Comparison of ENCODE assay signal across 9 cellular contexts in genomic region chr1:151340870-151341754, GRCh38. TPM values are rescaled to one million over a fixed set of nuclear protein-coding genes. Genes with fewer than 3 reads are reported as not detected.
DNase-seq lines count a peak whose midpoint lies in the region; ATAC-seq, FAIRE-seq and TF ChIP-seq lines count a peak whose summit lies in the region.
"Had no signal": no experiment of that assay in that cellular context is flagged by ENCODE, and none has a peak within 500 bp of the region (broad histone marks: within the 10 kb centered on the region; RNA-seq: fewer than 3 reads in every experiment).

No MANE protein-coding gene starts in this region.

- no peaks in the 10 kb centered on the region for H3K27me3 ChIP-seq in endothelial cell of umbilical vein (ENCODE audit: control insufficient read depth in 2 of 2, insufficient read depth in 2 of 2, low read length in 2 of 2)

- ATAC-seq in activated CD8-positive, alpha-beta T cell treated with anti-CD3 and anti-CD28 coated beads for 36 hours, result peak; percentile 82
- ATAC-seq in HG02870 (IDR thresholded peaks at IDR 0.05; ENCODE audit: unreplicated experiment), result no peak

- H3K9ac ChIP-seq in endothelial cell of umbilical vein (replicated peaks; ENCODE audit: extremely low read depth, insufficient read depth, low read length), result no peak overlapping the region

- no peak overlapping the region for H3K27ac ChIP-seq in endothelial cell of umbilical vein (ENCODE audit: insufficient read depth, low read depth, low read length)

- peaks cover 4% of the 10 kb centered on the region for H3K79me2 ChIP-seq in endothelial cell of umbilical vein (ENCODE audit: control insufficient read depth, insufficient read depth, low read length)

- peak; percentile 86 for TF ChIP-seq CTCF in activated CD8-positive, alpha-beta T cell treated with anti-CD3 and anti-CD28 coated beads for 36 hours (IDR thresholded peaks at IDR 0.05)
- TF ChIP-seq CTCF in endothelial cell of umbilical vein (IDR thresholded peaks at IDR 0.05; ENCODE audit: extremely low read depth in 1 of 2, insufficient read depth in 1 of 2, low read depth in 1 of 2, low read length in 2 of 2), result peak; percentile 51 to 74

- no peaks in the 10 kb centered on the region for H4K20me1 ChIP-seq in endothelial cell of umbilical vein (replicated peaks; ENCODE audit: control insufficient read depth, extremely low read depth, insufficient read depth, low read length)

- POLR2A ChIA-PET in activated CD8-positive, alpha-beta T cell treated with anti-CD3 and anti-CD28 coated beads for 36 hours (lab: Charles Lee), result interaction anchor here (0.7 to 2.6 kb wide), 14 partner anchors 9 to 61 kb away, joined by 3 to 13 read pairs (median 4); partner anchors contain the start of genes PI4KB and ZNF687
- POLR2A ChIA-PET in endothelial cell of umbilical vein (lab: Charles Lee), result interaction anchor here (0.6 to 1.3 kb wide), 2 partner anchors 40 to 174 kb away, joined by 4 to 6 read pairs; no protein-coding TSS in a partner anchor

- H3K36me3 Mint-ChIP-seq in activated CD8-positive, alpha-beta T cell treated with anti-CD3 and anti-CD28 coated beads for 36 hours (ENCODE audit: low read depth), result peaks cover 23% of the 10 kb centered on the region

- TF ChIP-seq POLR2A in endothelial cell of umbilical vein (IDR thresholded peaks at IDR 0.05; ENCODE audit: low read depth, low read length), result no peak

- no peaks in the 10 kb centered on the region for H3K9me1 ChIP-seq in endothelial cell of umbilical vein (replicated peaks; ENCODE audit: control insufficient read depth, extremely low read depth, insufficient read depth, low read length)

- no TSS peak for BruUV-seq in endothelial cell of umbilical vein (replicated peaks; lab: Mats Ljungman, UMichigan)

- H3K27ac Mint-ChIP-seq in activated CD8-positive, alpha-beta T cell treated with anti-CD3 and anti-CD28 coated beads for 36 hours, result peak overlapping the region; percentile 46

- dilution Hi-C loops in endothelial cell of umbilical vein (cut with MboI; ENCODE audit: extremely low pct_ligation_motif_present, low sequenced_read_pairs), result no loop called here

- no peak overlapping the region for H3K4me3 ChIP-seq in endothelial cell of umbilical vein (replicated peaks in 1 of 3; ENCODE audit: insufficient read depth in 1 of 3, low read depth in 1 of 3, low read length in 3 of 3)
- H3K4me3 ChIP-seq: skin epidermis had no signal

- intact Hi-C loops in activated CD8-positive, alpha-beta T cell treated with anti-CD3 and anti-CD28 coated beads for 36 hours (cut with micrococcal nuclease), result loop anchor here (2.0 to 5.0 kb wide), 3 partner anchors 40 to 144 kb away; partner anchors contain the start of genes PIP5K1A and ZNF687
- intact Hi-C loops in endothelial cell of umbilical vein (cut with micrococcal nuclease), result loop anchor here (1.0 to 10.0 kb wide), 5 partner anchors 14 to 236 kb away; partner anchors contain the start of gene PI4KB

- no peak overlapping the region for H2AFZ ChIP-seq in endothelial cell of umbilical vein (ENCODE audit: low read depth, low read length)

- H3K4me1 Mint-ChIP-seq in activated CD8-positive, alpha-beta T cell treated with anti-CD3 and anti-CD28 coated beads for 36 hours (ENCODE audit: low read depth), result peaks cover 26% of the 10 kb centered on the region

- no peaks in the 10 kb centered on the region for H3K9me3 Mint-ChIP-seq in activated CD8-positive, alpha-beta T cell treated with anti-CD3 and anti-CD28 coated beads for 36 hours

- FAIRE-seq in endothelial cell of umbilical vein (lab: Jason Lieb, UNC), result peak; percentile 95

- no peaks in the 10 kb centered on the region for H3K27me3 Mint-ChIP-seq in activated CD8-positive, alpha-beta T cell treated with anti-CD3 and anti-CD28 coated beads for 36 hours

- no peak overlapping the region for H3K4me2 ChIP-seq in endothelial cell of umbilical vein (ENCODE audit: insufficient read depth, low read length)

- no peak overlapping the region for H3K4me3 Mint-ChIP-seq in activated CD8-positive, alpha-beta T cell treated with anti-CD3 and anti-CD28 coated beads for 36 hours

- CTCF ChIA-PET in activated CD8-positive, alpha-beta T cell treated with anti-CD3 and anti-CD28 coated beads for 36 hours (lab: Charles Lee), result interaction anchor here (0.7 to 10.5 kb wide), 48 partner anchors 10 to 493 kb away, joined by 3 to 238 read pairs (median 5); partner anchors contain the start of genes PI4KB, PSMB4, PSMD4 and SELENBP1
- CTCF ChIA-PET in endothelial cell of umbilical vein (lab: Charles Lee), result interaction anchor here (0.5 to 14.4 kb wide), 44 partner anchors 9 to 393 kb away, joined by 3 to 674 read pairs (median 5); partner anchors contain the start of genes PI4KB, PSMB4, SELENBP1 and VPS72

- peaks cover 3 to 16% of the 10 kb centered on the region in 2 experiments for H3K36me3 ChIP-seq in endothelial cell of umbilical vein (ENCODE audit: control insufficient read depth in 2 of 2, extremely low read depth in 1 of 2, insufficient read depth in 2 of 2, low read length in 2 of 2)

- H3K9me3 ChIP-seq in endothelial cell of umbilical vein (replicated peaks; ENCODE audit: control insufficient read depth, insufficient read depth, low read length), result no peaks in the 10 kb centered on the region

- DNase-seq in ELR (ENCODE audit: low read depth), result peak; percentile 95
- DNase-seq in HT-29 (ENCODE audit: low spot score), result peak; percentile 82
- peak; percentile 72 for DNase-seq in NCI-H774 (lab: John Stamatoyannopoulos, UW)
- peak; percentile 67 for DNase-seq in activated CD8-positive, alpha-beta T cell treated with anti-CD3 and anti-CD28 coated beads for 36 hours
- peak; percentile 81 for DNase-seq in endothelial cell of umbilical vein (ENCODE audit: low read depth, low spot score)
- DNase-seq in middle frontal gyrus (ENCODE audit: extremely low spot score, low spot score), result peak; percentile 82
- DNase-seq in stromal cell of bone marrow (ENCODE audit: low read depth), result peak; percentile 73

- peaks cover 8% of the 10 kb centered on the region for H3K4me1 ChIP-seq in endothelial cell of umbilical vein (ENCODE audit: control insufficient read depth, extremely low read depth, insufficient read depth, low read length)

RNA-seq across cellular contexts. Expression of gene RFX5, which starts 5.9 kb away (rescaled TPM):
- total RNA-seq in HT-29 (2014; rRNA removed; shearing (Covaris generic)), result 50.4 and 54.9 TPM in 2 replicates
- 10 to 100 TPM; 55.6 to 55.7 TPM for total RNA-seq in activated CD8-positive, alpha-beta T cell treated with anti-CD3 and anti-CD28 coated beads for 36 hours
- total RNA-seq in endothelial cell of umbilical vein, result 46.3 and 52.8 TPM in 2 replicates
- polyA plus RNA-seq in endothelial cell of umbilical vein, result 18.9 and 23.5 TPM in 2 replicates
- polyA plus RNA-seq in endothelial cell of umbilical vein (2011; cell fraction: cytosol; rRNA removed), result 24.3 and 24.7 TPM in 2 replicates
- polyA plus RNA-seq in endothelial cell of umbilical vein (2011; cell fraction: nucleus; rRNA removed), result 106 and 107 TPM in 2 replicates
- 33.1 and 35.5 TPM in 2 replicates for polyA plus RNA-seq in endothelial cell of umbilical vein (2012)
- 49.6 and 85.6 TPM in 2 replicates for polyA minus RNA-seq in endothelial cell of umbilical vein
- polyA minus RNA-seq in endothelial cell of umbilical vein (2011; cell fraction: cytosol; rRNA and poly(A)+ RNA removed), result 60.8 TPM
- 22.9 and 23.0 TPM in 2 replicates for polyA minus RNA-seq in endothelial cell of umbilical vein (2011; cell fraction: nucleus; rRNA and poly(A)+ RNA removed)

RNA-seq across cellular contexts. Expression of gene PI4KB, which starts 13.9 kb away (rescaled TPM):
- total RNA-seq in HT-29 (2014; rRNA removed; shearing (Covaris generic)), result 35.9 and 42.7 TPM in 2 replicates
- total RNA-seq in activated CD8-positive, alpha-beta T cell treated with anti-CD3 and anti-CD28 coated beads for 36 hours, result 10 to 100 TPM; 46.6 to 47.3 TPM
- 58.3 and 60.9 TPM in 2 replicates for total RNA-seq in endothelial cell of umbilical vein
- 63.3 and 67.8 TPM in 2 replicates for polyA plus RNA-seq in endothelial cell of umbilical vein
- polyA plus RNA-seq in endothelial cell of umbilical vein (2011; cell fraction: cytosol; rRNA removed), result 66.0 and 68.4 TPM in 2 replicates
- polyA plus RNA-seq in endothelial cell of umbilical vein (2011; cell fraction: nucleus; rRNA removed), result 102 and 122 TPM in 2 replicates
- polyA plus RNA-seq in endothelial cell of umbilical vein (2012), result 34.7 and 42.7 TPM in 2 replicates
- polyA minus RNA-seq in endothelial cell of umbilical vein, result 119 and 150 TPM in 2 replicates
- 52.6 TPM for polyA minus RNA-seq in endothelial cell of umbilical vein (2011; cell fraction: cytosol; rRNA and poly(A)+ RNA removed)
- polyA minus RNA-seq in endothelial cell of umbilical vein (2011; cell fraction: nucleus; rRNA and poly(A)+ RNA removed), result 58.8 and 87.6 TPM in 2 replicates

RNA-seq across cellular contexts. Expression of gene SELENBP1, which starts 31.4 kb away (rescaled TPM):
- total RNA-seq in HT-29 (2014; rRNA removed; shearing (Covaris generic)), result 39.2 and 46.7 TPM in 2 replicates
- total RNA-seq in activated CD8-positive, alpha-beta T cell treated with anti-CD3 and anti-CD28 coated beads for 36 hours, result not detected
- 12.4 and 18.0 TPM in 2 replicates for total RNA-seq in endothelial cell of umbilical vein
- polyA plus RNA-seq in endothelial cell of umbilical vein, result 37.3 and 40.6 TPM in 2 replicates
- 25.7 and 28.0 TPM in 2 replicates for polyA plus RNA-seq in endothelial cell of umbilical vein (2011; cell fraction: cytosol; rRNA removed)
- polyA plus RNA-seq in endothelial cell of umbilical vein (2011; cell fraction: nucleus; rRNA removed), result 73.3 and 91.2 TPM in 2 replicates
- 12.8 and 24.9 TPM in 2 replicates for polyA plus RNA-seq in endothelial cell of umbilical vein (2012)
- 23.4 and 26.0 TPM in 2 replicates for polyA minus RNA-seq in endothelial cell of umbilical vein
- polyA minus RNA-seq in endothelial cell of umbilical vein (2011; cell fraction: cytosol; rRNA and poly(A)+ RNA removed), result 26.1 TPM
- polyA minus RNA-seq in endothelial cell of umbilical vein (2011; cell fraction: nucleus; rRNA and poly(A)+ RNA removed), result 9.0 and 13.2 TPM in 2 replicates

RNA-seq across cellular contexts. Expression of gene PSMB4, which starts 58.3 kb away (rescaled TPM):
- 393 and 398 TPM in 2 replicates for total RNA-seq in HT-29 (2014; rRNA removed; shearing (Covaris generic))
- total RNA-seq in activated CD8-positive, alpha-beta T cell treated with anti-CD3 and anti-CD28 coated beads for 36 hours, result 100 to 1,000 TPM; 350 to 353 TPM
- total RNA-seq in endothelial cell of umbilical vein, result 322 and 335 TPM in 2 replicates
- polyA plus RNA-seq in endothelial cell of umbilical vein, result 835 and 874 TPM in 2 replicates
- 578 and 639 TPM in 2 replicates for polyA plus RNA-seq in endothelial cell of umbilical vein (2011; cell fraction: cytosol; rRNA removed)
- 591 and 673 TPM in 2 replicates for polyA plus RNA-seq in endothelial cell of umbilical vein (2011; cell fraction: nucleus; rRNA removed)
- 341 and 438 TPM in 2 replicates for polyA plus RNA-seq in endothelial cell of umbilical vein (2012)
- 333 and 375 TPM in 2 replicates for polyA minus RNA-seq in endothelial cell of umbilical vein
- polyA minus RNA-seq in endothelial cell of umbilical vein (2011; cell fraction: cytosol; rRNA and poly(A)+ RNA removed), result 259 TPM
- 64.9 and 91.2 TPM in 2 replicates for polyA minus RNA-seq in endothelial cell of umbilical vein (2011; cell fraction: nucleus; rRNA and poly(A)+ RNA removed)

RNA-seq across cellular contexts. Expression of gene ZNF687, which starts 59.0 kb away (rescaled TPM):
- 39.2 TPM in 2 replicates for total RNA-seq in HT-29 (2014; rRNA removed; shearing (Covaris generic))
- total RNA-seq in activated CD8-positive, alpha-beta T cell treated with anti-CD3 and anti-CD28 coated beads for 36 hours, result 10 to 100 TPM; 27.3 to 29.5 TPM
- 15.5 and 17.9 TPM in 2 replicates for total RNA-seq in endothelial cell of umbilical vein
- polyA plus RNA-seq in endothelial cell of umbilical vein, result 20.1 and 30.9 TPM in 2 replicates
- polyA plus RNA-seq in endothelial cell of umbilical vein (2011; cell fraction: cytosol; rRNA removed), result 10.6 and 14.9 TPM in 2 replicates
- 28.8 and 31.0 TPM in 2 replicates for polyA plus RNA-seq in endothelial cell of umbilical vein (2011; cell fraction: nucleus; rRNA removed)
- polyA plus RNA-seq in endothelial cell of umbilical vein (2012), result 7.5 and 9.4 TPM in 2 replicates
- polyA minus RNA-seq in endothelial cell of umbilical vein, result 25.4 and 44.7 TPM in 2 replicates
- polyA minus RNA-seq in endothelial cell of umbilical vein (2011; cell fraction: cytosol; rRNA and poly(A)+ RNA removed), result 35.7 TPM
- 25.9 and 33.8 TPM in 2 replicates for polyA minus RNA-seq in endothelial cell of umbilical vein (2011; cell fraction: nucleus; rRNA and poly(A)+ RNA removed)

Comparison
In these comparisons a context has a peak if more than half of its experiments do, and no peak if none do; other contexts are left out.
1. RNA of gene SELENBP1, which starts 31.4 kb away (total RNA-seq): 39.2 to 46.7 TPM in HT-29 and 12.4 to 18.0 TPM in endothelial cell of umbilical vein; not detected in activated CD8-positive, alpha-beta T cell treated with anti-CD3 and anti-CD28 coated beads for 36 hours; every median in the first group is over 10 times any median in the second.
2. Peak in every context shown above with its lines, with median percentiles within 50 percentile points of each other: DNase-seq.